Comparison of ENCODE assay signal across 1 cellular context in the genomic region with DNA sequence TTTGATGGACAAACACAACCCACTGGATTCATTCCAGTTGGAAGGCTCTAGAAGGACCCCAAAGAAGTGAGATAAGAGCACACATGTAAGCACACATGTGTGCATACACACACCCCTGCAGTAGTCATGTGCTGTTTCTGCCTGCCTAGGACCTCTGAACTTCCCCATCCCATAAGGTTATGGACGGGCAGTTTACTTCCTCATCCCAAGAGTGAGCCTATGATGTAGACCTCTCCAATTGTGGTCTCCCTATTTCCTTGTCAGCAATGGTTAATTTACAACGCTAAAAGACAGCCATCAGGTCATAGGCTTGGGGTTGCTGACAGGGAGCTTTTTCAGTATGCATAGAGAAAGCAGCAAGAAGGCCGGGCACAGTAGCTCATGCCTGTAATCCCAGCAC.
TF ChIP-seq lines count a peak whose summit lies in the region.

No MANE protein-coding gene starts in this region.

TF ChIP-seq in GM12878, 131 proteins besides CTCF, POLR2A, EP300 and RAD21:
- no peak for TF ChIP-seq JUND (IDR thresholded peaks at IDR 0.05; ENCODE audit: low read depth, low read length)
- TF ChIP-seq IRF3 (IDR thresholded peaks at IDR 0.05) = no peak
- no peak for TF ChIP-seq NR2F1 (conservative IDR thresholded peaks at IDR 0.05)
- TF ChIP-seq, protein P1, sequence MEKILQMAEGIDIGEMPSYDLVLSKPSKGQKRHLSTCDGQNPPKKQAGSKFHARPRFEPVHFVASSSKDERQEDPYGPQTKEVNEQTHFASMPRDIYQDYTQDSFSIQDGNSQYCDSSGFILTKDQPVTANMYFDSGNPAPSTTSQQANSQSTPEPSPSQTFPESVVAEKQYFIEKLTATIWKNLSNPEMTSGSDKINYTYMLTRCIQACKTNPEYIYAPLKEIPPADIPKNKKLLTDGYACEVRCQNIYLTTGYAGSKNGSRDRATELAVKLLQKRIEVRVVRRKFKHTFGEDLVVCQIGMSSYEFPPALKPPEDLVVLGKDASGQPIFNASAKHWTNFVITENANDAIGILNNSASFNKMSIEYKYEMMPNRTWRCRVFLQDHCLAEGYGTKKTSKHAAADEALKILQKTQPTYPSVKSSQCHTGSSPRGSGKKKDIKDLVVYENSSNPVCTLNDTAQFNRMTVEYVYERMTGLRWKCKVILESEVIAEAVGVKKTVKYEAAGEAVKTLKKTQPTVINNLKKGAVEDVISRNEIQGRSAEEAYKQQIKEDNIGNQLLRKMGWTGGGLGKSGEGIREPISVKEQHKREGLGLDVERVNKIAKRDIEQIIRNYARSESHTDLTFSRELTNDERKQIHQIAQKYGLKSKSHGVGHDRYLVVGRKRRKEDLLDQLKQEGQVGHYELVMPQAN (conservative IDR thresholded peaks at IDR 0.05) = no peak
- TF ChIP-seq ZNF274 (IDR thresholded peaks at IDR 0.05; ENCODE audit: insufficient read depth, insufficient read length) = no peak
- no peak for TF ChIP-seq BCLAF1 (IDR thresholded peaks at IDR 0.05)
- TF ChIP-seq MTA3 (IDR thresholded peaks at IDR 0.05; ENCODE audit: borderline replicate concordance, low read length) = no peak
- no peak for TF ChIP-seq NRF1 (conservative IDR thresholded peaks at IDR 0.05; ENCODE audit: low read depth, low read length)
- TF ChIP-seq SUZ12 (IDR thresholded peaks at IDR 0.05; ENCODE audit: unreplicated experiment) = no peak
- TF ChIP-seq, protein P2, sequence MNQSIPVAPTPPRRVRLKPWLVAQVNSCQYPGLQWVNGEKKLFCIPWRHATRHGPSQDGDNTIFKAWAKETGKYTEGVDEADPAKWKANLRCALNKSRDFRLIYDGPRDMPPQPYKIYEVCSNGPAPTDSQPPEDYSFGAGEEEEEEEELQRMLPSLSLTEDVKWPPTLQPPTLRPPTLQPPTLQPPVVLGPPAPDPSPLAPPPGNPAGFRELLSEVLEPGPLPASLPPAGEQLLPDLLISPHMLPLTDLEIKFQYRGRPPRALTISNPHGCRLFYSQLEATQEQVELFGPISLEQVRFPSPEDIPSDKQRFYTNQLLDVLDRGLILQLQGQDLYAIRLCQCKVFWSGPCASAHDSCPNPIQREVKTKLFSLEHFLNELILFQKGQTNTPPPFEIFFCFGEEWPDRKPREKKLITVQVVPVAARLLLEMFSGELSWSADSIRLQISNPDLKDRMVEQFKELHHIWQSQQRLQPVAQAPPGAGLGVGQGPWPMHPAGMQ (IDR thresholded peaks at IDR 0.05; ENCODE audit: borderline replicate concordance) = no peak
- TF ChIP-seq ZZZ3 (IDR thresholded peaks at IDR 0.05; ENCODE audit: control insufficient read depth, insufficient read length, low read depth) = no peak
- no peak for TF ChIP-seq SMC3 (IDR thresholded peaks at IDR 0.05; ENCODE audit: borderline replicate concordance, low read length)
- no peak for TF ChIP-seq STAT1 (conservative IDR thresholded peaks at IDR 0.05)
- TF ChIP-seq BACH1 (IDR thresholded peaks at IDR 0.05; ENCODE audit: borderline replicate concordance) = no peak
- TF ChIP-seq, protein P3, sequence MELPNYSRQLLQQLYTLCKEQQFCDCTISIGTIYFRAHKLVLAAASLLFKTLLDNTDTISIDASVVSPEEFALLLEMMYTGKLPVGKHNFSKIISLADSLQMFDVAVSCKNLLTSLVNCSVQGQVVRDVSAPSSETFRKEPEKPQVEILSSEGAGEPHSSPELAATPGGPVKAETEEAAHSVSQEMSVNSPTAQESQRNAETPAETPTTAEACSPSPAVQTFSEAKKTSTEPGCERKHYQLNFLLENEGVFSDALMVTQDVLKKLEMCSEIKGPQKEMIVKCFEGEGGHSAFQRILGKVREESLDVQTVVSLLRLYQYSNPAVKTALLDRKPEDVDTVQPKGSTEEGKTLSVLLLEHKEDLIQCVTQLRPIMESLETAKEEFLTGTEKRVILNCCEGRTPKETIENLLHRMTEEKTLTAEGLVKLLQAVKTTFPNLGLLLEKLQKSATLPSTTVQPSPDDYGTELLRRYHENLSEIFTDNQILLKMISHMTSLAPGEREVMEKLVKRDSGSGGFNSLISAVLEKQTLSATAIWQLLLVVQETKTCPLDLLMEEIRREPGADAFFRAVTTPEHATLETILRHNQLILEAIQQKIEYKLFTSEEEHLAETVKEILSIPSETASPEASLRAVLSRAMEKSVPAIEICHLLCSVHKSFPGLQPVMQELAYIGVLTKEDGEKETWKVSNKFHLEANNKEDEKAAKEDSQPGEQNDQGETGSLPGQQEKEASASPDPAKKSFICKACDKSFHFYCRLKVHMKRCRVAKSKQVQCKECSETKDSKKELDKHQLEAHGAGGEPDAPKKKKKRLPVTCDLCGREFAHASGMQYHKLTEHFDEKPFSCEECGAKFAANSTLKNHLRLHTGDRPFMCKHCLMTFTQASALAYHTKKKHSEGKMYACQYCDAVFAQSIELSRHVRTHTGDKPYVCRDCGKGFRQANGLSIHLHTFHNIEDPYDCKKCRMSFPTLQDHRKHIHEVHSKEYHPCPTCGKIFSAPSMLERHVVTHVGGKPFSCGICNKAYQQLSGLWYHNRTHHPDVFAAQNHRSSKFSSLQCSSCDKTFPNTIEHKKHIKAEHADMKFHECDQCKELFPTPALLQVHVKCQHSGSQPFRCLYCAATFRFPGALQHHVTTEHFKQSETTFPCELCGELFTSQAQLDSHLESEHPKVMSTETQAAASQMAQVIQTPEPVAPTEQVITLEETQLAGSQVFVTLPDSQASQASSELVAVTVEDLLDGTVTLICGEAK (IDR thresholded peaks at IDR 0.05; ENCODE audit: borderline replicate concordance) = no peak
- TF ChIP-seq PBX3 (IDR thresholded peaks at IDR 0.05; ENCODE audit: insufficient replicate concordance, low read depth, low read length) = no peak
TF ChIP-seq in GM12878: peak in this region for 0.
